In the genomic region with DNA sequence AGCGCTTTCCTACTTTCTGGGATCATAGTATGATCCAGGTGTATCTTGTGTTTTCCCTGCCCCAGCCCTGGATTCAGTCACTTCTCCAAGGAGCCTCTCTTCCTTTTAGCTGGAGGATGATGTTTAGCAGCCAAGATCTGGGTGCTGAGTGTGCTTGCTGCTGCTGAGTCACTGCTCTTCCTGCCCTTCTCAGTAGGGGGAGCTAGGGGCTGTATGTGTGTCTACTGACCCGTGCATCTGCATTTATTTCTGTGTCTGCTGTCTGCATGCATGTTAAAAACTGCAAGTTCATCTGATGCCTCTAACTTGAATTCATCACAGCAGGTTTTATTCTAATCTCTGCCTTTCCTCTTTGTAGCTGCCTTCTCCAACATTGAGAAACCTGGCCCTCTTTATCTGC, we compare ENCODE assay signal across 1 cellular context.
TF ChIP-seq lines count a peak whose summit lies in the region.

No MANE protein-coding gene starts in this region.

TF ChIP-seq in HepG2, 621 proteins besides CTCF, POLR2A, EP300 and RAD21:
- TF ChIP-seq PATZ1 (CRISPR knock-in tag; IDR thresholded peaks at IDR 0.05) (no peak), SOX6 (IDR thresholded peaks at IDR 0.05) (no peak), SOX6 (CRISPR knock-in tag; IDR thresholded peaks at IDR 0.05) (no peak), ZNF605 (CRISPR knock-in tag; IDR thresholded peaks at IDR 0.05) (peak; percentile 97; the same call in 1 of the 2 replicates), ZNF891 (CRISPR knock-in tag; IDR thresholded peaks at IDR 0.05) (no peak), ZFAT (CRISPR knock-in tag; conservative IDR thresholded peaks at IDR 0.05) (no peak)
- TF ChIP-seq, protein P1, sequence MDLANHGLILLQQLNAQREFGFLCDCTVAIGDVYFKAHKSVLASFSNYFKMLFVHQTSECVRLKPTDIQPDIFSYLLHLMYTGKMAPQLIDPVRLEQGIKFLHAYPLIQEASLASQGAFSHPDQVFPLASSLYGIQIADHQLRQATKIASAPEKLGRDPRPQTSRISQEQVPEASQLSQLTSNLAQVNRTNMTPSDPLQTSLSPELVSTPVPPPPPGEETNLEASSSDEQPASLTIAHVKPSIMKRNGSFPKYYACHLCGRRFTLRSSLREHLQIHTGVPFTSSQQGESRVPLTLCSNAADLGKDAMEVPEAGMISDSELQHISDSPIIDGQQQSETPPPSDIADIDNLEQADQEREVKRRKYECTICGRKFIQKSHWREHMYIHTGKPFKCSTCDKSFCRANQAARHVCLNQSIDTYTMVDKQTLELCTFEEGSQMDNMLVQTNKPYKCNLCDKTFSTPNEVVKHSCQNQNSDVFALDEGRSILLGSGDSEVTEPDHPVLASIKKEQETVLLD (CRISPR knock-in tag; IDR thresholded peaks at IDR 0.05; ENCODE audit: low read depth): no peak
- TF ChIP-seq, protein P2, sequence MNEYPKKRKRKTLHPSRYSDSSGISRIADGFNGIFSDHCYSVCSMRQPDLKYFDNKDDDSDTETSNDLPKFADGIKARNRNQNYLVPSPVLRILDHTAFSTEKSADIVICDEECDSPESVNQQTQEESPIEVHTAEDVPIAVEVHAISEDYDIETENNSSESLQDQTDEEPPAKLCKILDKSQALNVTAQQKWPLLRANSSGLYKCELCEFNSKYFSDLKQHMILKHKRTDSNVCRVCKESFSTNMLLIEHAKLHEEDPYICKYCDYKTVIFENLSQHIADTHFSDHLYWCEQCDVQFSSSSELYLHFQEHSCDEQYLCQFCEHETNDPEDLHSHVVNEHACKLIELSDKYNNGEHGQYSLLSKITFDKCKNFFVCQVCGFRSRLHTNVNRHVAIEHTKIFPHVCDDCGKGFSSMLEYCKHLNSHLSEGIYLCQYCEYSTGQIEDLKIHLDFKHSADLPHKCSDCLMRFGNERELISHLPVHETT (CRISPR knock-in tag; conservative IDR thresholded peaks at IDR 0.05): no peak
- TF ChIP-seq, protein P3, sequence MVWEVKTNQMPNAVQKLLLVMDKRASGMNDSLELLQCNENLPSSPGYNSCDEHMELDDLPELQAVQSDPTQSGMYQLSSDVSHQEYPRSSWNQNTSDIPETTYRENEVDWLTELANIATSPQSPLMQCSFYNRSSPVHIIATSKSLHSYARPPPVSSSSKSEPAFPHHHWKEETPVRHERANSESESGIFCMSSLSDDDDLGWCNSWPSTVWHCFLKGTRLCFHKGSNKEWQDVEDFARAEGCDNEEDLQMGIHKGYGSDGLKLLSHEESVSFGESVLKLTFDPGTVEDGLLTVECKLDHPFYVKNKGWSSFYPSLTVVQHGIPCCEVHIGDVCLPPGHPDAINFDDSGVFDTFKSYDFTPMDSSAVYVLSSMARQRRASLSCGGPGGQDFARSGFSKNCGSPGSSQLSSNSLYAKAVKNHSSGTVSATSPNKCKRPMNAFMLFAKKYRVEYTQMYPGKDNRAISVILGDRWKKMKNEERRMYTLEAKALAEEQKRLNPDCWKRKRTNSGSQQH (CRISPR knock-in tag; IDR thresholded peaks at IDR 0.05; ENCODE audit: low read depth): no peak
